ENCODE assay signal across 1 cellular context in genomic region chr19:54650108-54650666, GRCh38.
TF ChIP-seq lines count a peak whose summit lies in the region.

No MANE protein-coding gene starts in this region.

TF ChIP-seq in HepG2, 621 proteins besides CTCF, POLR2A, EP300 and RAD21:
- no peak for TF ChIP-seq ZNF782 (CRISPR knock-in tag; IDR thresholded peaks at IDR 0.05; ENCODE audit: borderline replicate concordance)
- no peak for TF ChIP-seq KLF16 (CRISPR knock-in tag; IDR thresholded peaks at IDR 0.05)
- TF ChIP-seq ATF7 (IDR thresholded peaks at IDR 0.05): peak; percentile 42; the same call in 1 of the 2 replicates
- no peak for TF ChIP-seq ATF7 (CRISPR knock-in tag; IDR thresholded peaks at IDR 0.05)
- TF ChIP-seq GTF2F1 (IDR thresholded peaks at IDR 0.05; ENCODE audit: low read length): no peak
- TF ChIP-seq AKAP8 (CRISPR knock-in tag; IDR thresholded peaks at IDR 0.05): no peak
- no peak for TF ChIP-seq ZNF577 (CRISPR knock-in tag; IDR thresholded peaks at IDR 0.05; ENCODE audit: borderline replicate concordance, low read depth)
- TF ChIP-seq CEBPB (IDR thresholded peaks at IDR 0.05; ENCODE audit: borderline replicate concordance, low read depth, low read length): peak; percentile 59; the same call in 1 of the 2 replicates
